Comparison of ENCODE assay signal across 26 cellular contexts in genomic region chr4:179663641-179664431, GRCh38.
"Had no signal": no experiment of that assay in that cellular context is flagged by ENCODE, and none has a peak within 500 bp of the region (broad histone marks: within the 10 kb centered on the region; RNA-seq: fewer than 3 reads in every experiment).

No MANE protein-coding gene starts in this region.

- H2AFZ ChIP-seq: PC-9 had no signal

- H3K27ac Mint-ChIP-seq: activated CD4-positive, alpha-beta T cell treated with anti-CD3 and anti-CD28 coated beads, Interleukin-2, amount 10 ng/mL, durations not matched to agents 24 days and 14 days; activated CD8-positive, alpha-beta memory T cell treated with anti-CD3 and anti-CD28 coated beads, Interleukin-2, amount 10 ng/mL, durations not matched to agents 7 days and 5 days; activated naive CD4-positive, alpha-beta T cell treated with anti-CD3 and anti-CD28 coated beads, Interleukin-2, amount 50 U/mL, for 24 hours; activated T-cell treated with anti-CD3 and anti-CD28 coated beads, Interleukin-2, amount 50 U/mL, for 24 hours; activated T-helper 1 cell treated with anti-CD3 and anti-CD28 coated beads, Interleukin-12 subunit alpha, Interleukin-12 subunit beta, Interleukin-2, Interleukin-4 antibody, amounts not matched to agents 30 ng/mL and 10 ng/mL and 1 ng/mL, durations not matched to agents 14 hours and 24 hours and 36 hours; T-helper 17 cell; WTC11 had no signal

- H3K27me3 Mint-ChIP-seq: activated CD4-positive, alpha-beta T cell treated with anti-CD3 and anti-CD28 coated beads, Interleukin-2, amount 10 ng/mL, durations not matched to agents 24 days and 14 days; activated CD8-positive, alpha-beta memory T cell treated with anti-CD3 and anti-CD28 coated beads, Interleukin-2, amount 10 ng/mL, durations not matched to agents 7 days and 5 days; activated naive CD4-positive, alpha-beta T cell treated with anti-CD3 and anti-CD28 coated beads, Interleukin-2, amount 50 U/mL, for 24 hours; activated T-cell treated with anti-CD3 and anti-CD28 coated beads, Interleukin-2, amount 50 U/mL, for 24 hours; T-helper 17 cell had no signal

- ATAC-seq: activated CD8-positive, alpha-beta memory T cell treated with anti-CD3 and anti-CD28 coated beads, Interleukin-2, amount 10 ng/mL, durations not matched to agents 7 days and 5 days; T-helper 17 cell; WTC11 had no signal

- H3K36me3 Mint-ChIP-seq: activated naive CD4-positive, alpha-beta T cell treated with anti-CD3 and anti-CD28 coated beads, Interleukin-2, amount 50 U/mL, for 24 hours; WTC11 had no signal

- DNase-seq: activated CD4-positive, alpha-beta T cell treated with anti-CD3 and anti-CD28 coated beads, Interleukin-2, amount 10 ng/mL, durations not matched to agents 24 days and 14 days; activated CD4-positive, alpha-beta T cell treated with anti-CD3 and anti-CD28 coated beads, Interleukin-2, amount 50 U/mL, for 48 hours; activated CD4-positive, CD25-positive, alpha-beta regulatory T cell treated with anti-CD3 and anti-CD28 coated beads, Interleukin-2, amount 50 U/mL, for 72 hours; activated CD8-positive, alpha-beta memory T cell treated with anti-CD3 and anti-CD28 coated beads, Interleukin-2, amount 10 ng/mL, durations not matched to agents 7 days and 5 days; activated effector memory CD4-positive, alpha-beta T cell treated with Interleukin-2 at 50 U/mL for 16 hours; activated naive CD4-positive, alpha-beta T cell; activated T-cell treated with anti-CD3 and anti-CD28 coated beads, Interleukin-2, amount 50 U/mL, for 24 hours; amygdala; brain microvascular endothelial cell; MM.1S; NCI-H1105; NCI-H1436; NCI-H1694 treated with DMSO at 0.1 percent for 48 hours; NCI-H2029 treated with DMSO at 0.1 percent for 48 hours; NCI-H345; NCI-H510A; NCI-H526 treated with DMSO at 0.1 percent for 48 hours; PC-9; SIG-M5; T-helper 17 cell; T-helper 9 cell had no signal

- H3K9ac ChIP-seq: KMS-11 had no signal

- H3K4me2 ChIP-seq: KMS-11, PC-9 had no signal

- H3K27me3 ChIP-seq: brain microvascular endothelial cell, cardiac muscle cell had no signal

- H3K4me1 Mint-ChIP-seq: activated CD4-positive, alpha-beta T cell treated with anti-CD3 and anti-CD28 coated beads, Interleukin-2, amount 10 ng/mL, durations not matched to agents 24 days and 14 days; activated CD8-positive, alpha-beta memory T cell treated with anti-CD3 and anti-CD28 coated beads, Interleukin-2, amount 10 ng/mL, durations not matched to agents 7 days and 5 days; activated naive CD4-positive, alpha-beta T cell treated with anti-CD3 and anti-CD28 coated beads, Interleukin-2, amount 50 U/mL, for 24 hours; T-helper 17 cell had no signal

- H3K36me3 ChIP-seq: brain microvascular endothelial cell, cardiac muscle cell had no signal

- H3K4me3 Mint-ChIP-seq: activated CD4-positive, alpha-beta T cell treated with anti-CD3 and anti-CD28 coated beads, Interleukin-2, amount 10 ng/mL, durations not matched to agents 24 days and 14 days; activated CD8-positive, alpha-beta memory T cell treated with anti-CD3 and anti-CD28 coated beads, Interleukin-2, amount 10 ng/mL, durations not matched to agents 7 days and 5 days; activated naive CD4-positive, alpha-beta T cell treated with anti-CD3 and anti-CD28 coated beads, Interleukin-2, amount 50 U/mL, for 24 hours; activated T-cell treated with anti-CD3 and anti-CD28 coated beads, Interleukin-2, amount 50 U/mL, for 24 hours; activated T-helper 1 cell treated with anti-CD3 and anti-CD28 coated beads, Interleukin-12 subunit alpha, Interleukin-12 subunit beta, Interleukin-2, Interleukin-4 antibody, amounts not matched to agents 30 ng/mL and 10 ng/mL and 1 ng/mL, durations not matched to agents 14 hours and 24 hours and 36 hours; T-helper 17 cell; WTC11 had no signal

- H3K4me3 ChIP-seq: cardiac muscle cell, PC-9 had no signal

- H3K27ac ChIP-seq: brain microvascular endothelial cell, cardiac muscle cell, KMS-11, PC-9 had no signal
